23 cellular contexts compared by ENCODE assay signal in the genomic region with DNA sequence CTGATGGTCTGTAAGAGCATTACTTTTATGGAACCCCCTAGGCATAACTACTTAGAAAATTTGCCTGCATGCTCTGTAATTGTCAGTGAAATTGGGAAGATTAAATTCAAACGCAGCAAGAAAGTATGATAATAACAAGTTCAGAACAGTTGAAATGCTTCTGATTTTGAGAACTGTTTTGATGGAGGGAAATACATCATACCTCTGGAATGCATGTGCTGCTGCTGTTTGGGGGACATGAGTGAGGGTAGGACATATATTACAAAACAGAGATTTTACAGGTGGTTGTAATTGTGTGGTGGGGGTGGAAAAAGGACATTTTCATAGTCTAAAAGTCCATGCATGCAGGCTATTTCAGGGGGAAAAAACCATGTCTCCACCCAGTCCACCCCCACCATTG.
"Had no signal": no experiment of that assay in that cellular context is flagged by ENCODE, and none has a peak within 500 bp of the region (broad histone marks: within the 10 kb centered on the region; RNA-seq: fewer than 3 reads in every experiment).

No MANE protein-coding gene starts in this region.

- H3K27me3 ChIP-seq: heart left ventricle, neural progenitor cell, sigmoid colon, upper lobe of left lung had no signal

- ATAC-seq: activated CD4-positive, alpha-beta T cell treated with anti-CD3 and anti-CD28 coated beads for 36 hours; activated T-cell treated with anti-CD3 and anti-CD28 coated beads, Interleukin-2, amount 50 U/mL, for 4 hours; esophagus mucosa; heart left ventricle; left lobe of liver; lower lobe of right lung; naive thymus-derived CD4-positive, alpha-beta T cell; stimulated activated naive CD8-positive, alpha-beta T cell treated with anti-CD3 and anti-CD28 coated beads, Interleukin-15, Interleukin-2, amounts not matched to agents 100 U/mL and 50 U/mL, for 24 hours had no signal

- H3K27ac ChIP-seq: heart left ventricle, lower lobe of right lung, neural progenitor cell, upper lobe of left lung had no signal

- H3K36me3 ChIP-seq: heart left ventricle, lower lobe of right lung, neural progenitor cell, sigmoid colon, upper lobe of left lung had no signal

- H2AFZ ChIP-seq: neural progenitor cell had no signal

- H3K9me3 ChIP-seq: heart left ventricle, lower lobe of right lung, sigmoid colon, upper lobe of left lung had no signal

- H3K27ac Mint-ChIP-seq: activated B cell treated with CpG ODN at 0.5 μM for 24 hours; activated CD4-positive, alpha-beta T cell treated with anti-CD3 and anti-CD28 coated beads for 36 hours; activated naive CD8-positive, alpha-beta T cell treated with anti-CD3 and anti-CD28 coated beads for 36 hours; activated T-helper 2 cell treated with anti-CD3 and anti-CD28 coated beads, Interferon-gamma antibody, Interleukin-2, Interleukin-4, amounts not matched to agents 10 μg/mL and 5 μg/mL and 100 μg/mL, durations not matched to agents 14 hours and 24 hours and 36 hours; dendritic cell treated with granulocyte-macrophage colony-stimulating factor and Interleukin-4, amounts not matched to agents 40 ng/mL and 50 ng/mL, for 4 days; neural progenitor cell had no signal

- H3K4me1 Mint-ChIP-seq: activated B cell treated with CpG ODN at 0.5 μM for 24 hours; activated CD4-positive, alpha-beta T cell treated with anti-CD3 and anti-CD28 coated beads for 36 hours; activated naive CD8-positive, alpha-beta T cell treated with anti-CD3 and anti-CD28 coated beads for 36 hours; naive thymus-derived CD4-positive, alpha-beta T cell had no signal

- H3K4me1 ChIP-seq: lower lobe of right lung had no signal

- DNase-seq: activated B cell treated with CpG ODN at 0.5 μM for 24 hours; activated CD4-positive, alpha-beta T cell treated with anti-CD3 and anti-CD28 coated beads for 36 hours; activated CD4-positive, alpha-beta T cell treated with anti-CD3 and anti-CD28 coated beads, Interleukin-2, amount 50 U/mL, for 4 hours; activated CD8-positive, alpha-beta memory T cell treated with anti-CD3 and anti-CD28 coated beads for 24 hours; activated CD8-positive, alpha-beta memory T cell treated with anti-CD3 and anti-CD28 coated beads, Interleukin-2, amount 50 U/mL, for 48 hours; activated naive CD4-positive, alpha-beta T cell; activated naive CD8-positive, alpha-beta T cell treated with anti-CD3 and anti-CD28 coated beads for 36 hours; activated T-cell treated with anti-CD3 and anti-CD28 coated beads, Interleukin-2, amount 50 U/mL, for 4 hours; amniotic stem cell; effector CD8-positive, alpha-beta T cell; heart left ventricle; kidney; lower lobe of right lung; naive thymus-derived CD4-positive, alpha-beta T cell; sigmoid colon; stimulated activated CD4-positive, alpha-beta T cell treated with anti-CD3 and anti-CD28 coated beads, Interleukin-4, amount 100 ng/mL, for 24 hours; stimulated activated naive CD8-positive, alpha-beta T cell treated with anti-CD3 and anti-CD28 coated beads, Interleukin-15, Interleukin-2, amounts not matched to agents 100 U/mL and 50 U/mL, for 24 hours; upper lobe of left lung had no signal

- H3K4me3 Mint-ChIP-seq: activated B cell treated with CpG ODN at 0.5 μM for 24 hours; activated CD4-positive, alpha-beta T cell treated with anti-CD3 and anti-CD28 coated beads for 36 hours; activated naive CD8-positive, alpha-beta T cell treated with anti-CD3 and anti-CD28 coated beads for 36 hours; activated T-cell treated with anti-CD3 and anti-CD28 coated beads, Interleukin-2, amount 50 U/mL, for 4 hours; dendritic cell treated with granulocyte-macrophage colony-stimulating factor and Interleukin-4, amounts not matched to agents 40 ng/mL and 50 ng/mL, for 4 days; naive thymus-derived CD4-positive, alpha-beta T cell; neural progenitor cell had no signal

- H3K36me3 Mint-ChIP-seq: activated naive CD8-positive, alpha-beta T cell treated with anti-CD3 and anti-CD28 coated beads for 36 hours; naive thymus-derived CD4-positive, alpha-beta T cell; neural progenitor cell had no signal

- H3K4me3 ChIP-seq: heart left ventricle, lower lobe of right lung, neural progenitor cell, sigmoid colon, upper lobe of left lung had no signal

- H3K4me2 ChIP-seq: neural progenitor cell had no signal

- H3K9ac ChIP-seq: neural progenitor cell had no signal

- H3K27me3 Mint-ChIP-seq: dendritic cell treated with granulocyte-macrophage colony-stimulating factor and Interleukin-4, amounts not matched to agents 40 ng/mL and 50 ng/mL, for 4 days had no signal
